8 cellular contexts compared by ENCODE assay signal in genomic region chr18:62741118-62741566, GRCh38. TPM values are rescaled to one million over a fixed set of nuclear protein-coding genes. Genes with fewer than 3 reads are reported as not detected.
DNase-seq lines count a peak whose midpoint lies in the region; ATAC-seq, FAIRE-seq and TF ChIP-seq lines count a peak whose summit lies in the region.

No MANE protein-coding gene starts in this region.

- no peak for FAIRE-seq in bronchial epithelial cell (lab: Jason Lieb, UNC)

- H2AFZ ChIP-seq in Loucy (ENCODE audit: low read length): no peak overlapping the region

- no peak overlapping the region for H3K4me3 ChIP-seq in Loucy (ENCODE audit: low read length, poor library complexity, severe bottlenecking)
- no peak overlapping the region for H3K4me3 ChIP-seq in bronchial epithelial cell (ENCODE audit: low read depth, low read length)
- H3K4me3 ChIP-seq in mucosa of rectum (ENCODE audit: low read length in 2 of 2): peak overlapping the region; percentile 34 to 39

- no peak for TF ChIP-seq CTCF in Loucy (conservative IDR thresholded peaks at IDR 0.05; ENCODE audit: low read length)
- no peak for TF ChIP-seq CTCF in bronchial epithelial cell (IDR thresholded peaks at IDR 0.05; ENCODE audit: insufficient read depth, low read length, severe bottlenecking)

- no peak for ATAC-seq in HG02852 (IDR thresholded peaks at IDR 0.05; ENCODE audit: unreplicated experiment)

- H3K4me2 ChIP-seq in Loucy (ENCODE audit: low read depth, low read length, poor library complexity, severe bottlenecking): peak overlapping the region; percentile 20

- peaks cover 36% of the 10 kb centered on the region for H4K20me1 ChIP-seq in Loucy (ENCODE audit: insufficient read depth, low read length, poor library complexity, severe bottlenecking)

- H3K27ac ChIP-seq in mucosa of rectum (ENCODE audit: low read depth in 2 of 2, low read length in 2 of 2): peak overlapping the region; percentile 52 to 74

- H3K9ac ChIP-seq in Loucy (ENCODE audit: low read depth, low read length, poor library complexity, severe bottlenecking) (no peak overlapping the region), mucosa of rectum (ENCODE audit: low read depth in 1 of 2, low read length in 2 of 2) (no peak overlapping the region)

- peaks cover 46% of the 10 kb centered on the region for H3K4me1 ChIP-seq in Loucy (ENCODE audit: insufficient read depth, low read length, poor library complexity, severe bottlenecking)
- peaks cover 15 to 39% of the 10 kb centered on the region in 2 donors for H3K4me1 ChIP-seq in mucosa of rectum (ENCODE audit: control insufficient read depth in 2 of 2, insufficient read depth in 2 of 2, low read length in 2 of 2)

- H3K36me3 ChIP-seq in Loucy (ENCODE audit: insufficient read depth, low read length): no peaks in the 10 kb centered on the region
- no peaks in the 10 kb centered on the region for H3K36me3 ChIP-seq in bronchial epithelial cell (ENCODE audit: control insufficient read depth, insufficient read depth, low read length)
- no peaks in the 10 kb centered on the region for H3K36me3 ChIP-seq in mucosa of rectum (ENCODE audit: control insufficient read depth in 2 of 2, insufficient read depth in 2 of 2, low read length in 2 of 2)

- no peaks in the 10 kb centered on the region for H3K27me3 ChIP-seq in Loucy (ENCODE audit: insufficient read depth, low read length, poor library complexity, severe bottlenecking)
- no peaks in the 10 kb centered on the region for H3K27me3 ChIP-seq in bronchial epithelial cell (ENCODE audit: control insufficient read depth, insufficient read depth, low read length)
- no peaks in the 10 kb centered on the region for H3K27me3 ChIP-seq in mucosa of rectum (ENCODE audit: control insufficient read depth in 2 of 2, insufficient read depth in 2 of 2, low read length in 2 of 2)

- H3F3A ChIP-seq in Loucy (ENCODE audit: low read depth): no peaks in the 10 kb centered on the region

- H3K9me3 ChIP-seq in Loucy (ENCODE audit: insufficient read depth, low read depth, low read length) (no peaks in the 10 kb centered on the region), mucosa of rectum (ENCODE audit: control insufficient read depth in 2 of 2, low read length in 2 of 2) (no peaks in the 10 kb centered on the region)

- H3K79me2 ChIP-seq in Loucy (ENCODE audit: insufficient read depth, low read length): peaks cover 95% of the 10 kb centered on the region

- H3K9me2 ChIP-seq in Loucy (replicated peaks; ENCODE audit: low read depth, low read length): no peaks in the 10 kb centered on the region

- peak; percentile 23 for DNase-seq in EL
- peak; percentile 73 for DNase-seq in bronchial epithelial cell (ENCODE audit: low read depth)
- DNase-seq in inferior parietal cortex (ENCODE audit: extremely low spot score): no peak
- DNase-seq in cerebellar nuclear complex (lab: John Stamatoyannopoulos, UW): no peak
- DNase-seq in AG20443 (ENCODE audit: low spot score): no peak

RNA-seq across cellular contexts. Expression of gene PHLPP1, which starts 25.8 kb away (rescaled TPM):
- 3.4 and 5.6 TPM in 2 replicates for total RNA-seq in bronchial epithelial cell

Comparison
In these comparisons a context has a peak if more than half of its experiments do, and no peak if none do; other contexts are left out.
1. DNase-seq: peak in EL (single experiment) and bronchial epithelial cell (single experiment); none in inferior parietal cortex (single experiment), cerebellar nuclear complex (0 of 2) and AG20443 (single experiment).
2. H3K4me3 ChIP-seq: peak in mucosa of rectum (2 of 2); none in Loucy (single experiment) and bronchial epithelial cell (single experiment).